In the genomic region with DNA sequence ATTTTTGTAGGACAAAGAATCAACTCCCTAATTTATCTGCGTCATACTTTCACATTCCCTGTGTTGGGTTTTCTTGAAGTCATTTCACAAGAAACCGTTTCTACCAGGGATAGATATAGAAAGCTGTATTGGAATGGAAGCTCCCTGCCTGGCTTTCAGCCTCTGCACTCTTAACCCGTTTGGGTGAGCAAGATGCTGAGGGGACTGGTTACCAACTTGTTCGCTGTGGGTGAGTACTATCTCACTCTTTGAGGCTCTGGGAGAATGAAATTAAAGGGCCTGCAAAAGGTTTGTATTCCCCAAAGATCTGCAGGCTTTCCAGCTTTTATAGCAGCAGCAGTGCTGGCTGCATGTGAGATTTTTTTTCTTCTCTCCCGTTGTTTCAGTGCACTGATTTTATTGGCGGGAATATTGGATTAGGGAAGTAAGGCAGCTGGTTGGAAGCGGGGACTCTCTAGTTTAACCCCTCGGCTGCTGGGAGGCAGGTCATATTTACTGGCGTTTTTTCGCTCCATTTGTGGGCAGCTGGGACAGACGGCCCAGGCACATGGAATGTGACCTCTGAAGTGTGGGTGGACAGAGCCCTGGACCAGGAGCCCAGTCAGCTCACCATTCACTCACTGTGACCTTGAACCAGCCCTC, we compare ENCODE assay signal across 13 cellular contexts. TPM values are rescaled to one million over a fixed set of nuclear protein-coding genes. Genes with fewer than 3 reads are reported as not detected.
DNase-seq lines count a peak whose midpoint lies in the region; FAIRE-seq and TF ChIP-seq lines count a peak whose summit lies in the region.
"Had no signal": no experiment of that assay in that cellular context is flagged by ENCODE, and none has a peak within 500 bp of the region (broad histone marks: within the 10 kb centered on the region; RNA-seq: fewer than 3 reads in every experiment).

No MANE protein-coding gene starts in this region.

- H3K9ac ChIP-seq in H1 (replicated peaks in 1 of 4; ENCODE audit: extremely low read depth in 1 of 4, low read depth in 3 of 4, low read length in 3 of 4) (peak overlapping the region in 2 of 4 experiments; percentile 10 to 24; a peak in 2 of 7 replicates), neuronal stem cell (ENCODE audit: low read depth, low read length, poor library complexity) (no peak overlapping the region)

- POLR2A ChIA-PET in H1 (lab: Charles Lee; ENCODE audit: partially characterized antibody) = interaction anchor here (0.9 to 1.6 kb wide), 3 partner anchors 9 to 31 kb away, joined by 4 to 5 read pairs (median 4); no protein-coding TSS in a partner anchor

- H4K91ac ChIP-seq in H1 (replicated peaks; ENCODE audit: insufficient read length, low read length) (no peak overlapping the region), neuronal stem cell (ENCODE audit: low read depth, low read length, poor library complexity) (no peak overlapping the region)

- peak overlapping the region; percentile 91; the same call in 1 of the 2 replicates for H2BK12ac ChIP-seq in H1 (ENCODE audit: low read depth, low read length)
- no peak overlapping the region for H2BK12ac ChIP-seq in neuronal stem cell (ENCODE audit: low read length)

- H2AFZ ChIP-seq in H1 (ENCODE audit: low read length) (0 out of 2 replicates have a peak overlapping the region, but pooled peaks have one; percentile 61), neuronal stem cell (ENCODE audit: low read length) (peak overlapping the region; percentile 84)

- H2BK5ac ChIP-seq in H1 (ENCODE audit: low read depth, low read length) (0 out of 2 replicates have a peak overlapping the region, but pooled peaks have one; percentile 10), neuronal stem cell (ENCODE audit: low read length) (peak overlapping the region; percentile 27)

- CTCF ChIA-PET in H1 (lab: Charles Lee; ENCODE audit: partially characterized antibody) = interaction anchor here (0.6 to 1.5 kb wide), 8 partner anchors 9 to 108 kb away, joined by 3 to 12 read pairs (median 4); no protein-coding TSS in a partner anchor

- H3K79me1 ChIP-seq in H1 (ENCODE audit: low read depth, low read length) (no peaks in the 10 kb centered on the region), neuronal stem cell (ENCODE audit: low read depth, low read length) (no peaks in the 10 kb centered on the region)

- TF ChIP-seq EP300 in H1 (IDR thresholded peaks at IDR 0.05; ENCODE audit: borderline replicate concordance in 1 of 2, low read depth in 2 of 2, low read length in 2 of 2) = no peak

- no peak overlapping the region; a peak in 1 of 8 replicates for H3K4me3 ChIP-seq in H1 (ENCODE audit: extremely low read depth in 1 of 4, insufficient read depth in 2 of 4, low read depth in 3 of 4, low read length in 4 of 4)
- H3K4me3 ChIP-seq in neuronal stem cell (ENCODE audit: low read length in 2 of 2) = peak overlapping the region in 1 of 2 donors; percentile 11

- no peak for FAIRE-seq in H1 (lab: Jason Lieb, UNC)

- no peak overlapping the region for H3K23ac ChIP-seq in H1 (ENCODE audit: insufficient read length)
- H3K23ac ChIP-seq in neuronal stem cell (ENCODE audit: low read depth, low read length, poor library complexity) = no peak overlapping the region

- WGBS in H1 (ENCODE audit: extremely low coverage in 1 of 2, insufficient coverage in 1 of 2, insufficient read length in 1 of 2, insufficient replicate concordance in 2 of 2, low coverage in 1 of 2, low lambda C conversion rate in 2 of 2, missing lambda C conversion rate in 1 of 2), 2 experiments = 39% methylated on average over 11 of the region's 11 CpGs; no CpG with 5 or more reads in 1 of the 2 experiments
- WGBS in neuronal stem cell (ENCODE audit: extremely low coverage in 2 of 2, insufficient read length in 2 of 2, insufficient replicate concordance in 1 of 2), 2 donors = no CpG with 5 or more reads among the region's 11 CpGs

- H3K56ac ChIP-seq in H1 (replicated peaks; ENCODE audit: insufficient read length, low read depth, low read length) = no peak overlapping the region

- H4K20me1 ChIP-seq in H1 (replicated peaks in 1 of 2; ENCODE audit: control insufficient read depth in 1 of 2, insufficient read depth in 2 of 2, low read length in 2 of 2) = no peaks in the 10 kb centered on the region

- TF ChIP-seq POLR2A in H1 (IDR thresholded peaks at IDR 0.05; ENCODE audit: control extremely low read depth in 1 of 2, low read depth in 2 of 2, low read length in 2 of 2) = no peak

- H2BK20ac ChIP-seq in H1 (ENCODE audit: low read length) = 0 out of 2 replicates have a peak overlapping the region, but pooled peaks have one; percentile 98

- H4K8ac ChIP-seq in H1 (ENCODE audit: extremely low read depth, insufficient read depth, low read length) (no peak overlapping the region), neuronal stem cell (ENCODE audit: low read depth, low read length) (no peak overlapping the region)

- no peaks in the 10 kb centered on the region for H3K79me2 ChIP-seq in H1 (ENCODE audit: control insufficient read depth in 1 of 2, insufficient read depth in 2 of 2, low read length in 2 of 2)

- H3K27me3 ChIP-seq in H1 (replicated peaks in 1 of 4; ENCODE audit: control insufficient read depth in 3 of 4, extremely low read depth in 1 of 4, insufficient read depth in 3 of 4, low read length in 3 of 4) = no peaks in the 10 kb centered on the region
- no peaks in the 10 kb centered on the region for H3K27me3 ChIP-seq in neuronal stem cell (ENCODE audit: control insufficient read depth in 3 of 3, insufficient read depth in 3 of 3, low read depth in 1 of 3, low read length in 3 of 3)

- H2BK15ac ChIP-seq in H1 (ENCODE audit: low read length) (peak overlapping the region; percentile 99), neuronal stem cell (ENCODE audit: low read length) (no peak overlapping the region)

- TF ChIP-seq CTCF in H1 (IDR thresholded peaks at IDR 0.05; ENCODE audit: control extremely low read depth in 1 of 3, insufficient read depth in 1 of 3, low read depth in 1 of 3, low read length in 3 of 3) = no peak
- no peak for TF ChIP-seq CTCF in GM10266 (IDR thresholded peaks at IDR 0.05; ENCODE audit: control insufficient read depth, insufficient read depth, low read depth, missing control alignments)

- H3K23me2 ChIP-seq in H1 (ENCODE audit: low read depth, low read length) = 0 out of 2 replicates have a peak, but pooled peaks cover 2% of the 10 kb centered on the region

- no peak for TF ChIP-seq RAD21 in H1 (IDR thresholded peaks at IDR 0.05 in 1 of 2, conservative IDR thresholded peaks at IDR 0.05 in 1 of 2; ENCODE audit: low read depth in 2 of 2, low read length in 2 of 2)

- H3K9me3 ChIP-seq in H1 (ENCODE audit: insufficient read depth in 2 of 2, low read depth in 1 of 2, low read length in 1 of 2) (no peaks in the 10 kb centered on the region), neuronal stem cell (replicated peaks in 1 of 2; ENCODE audit: control insufficient read depth in 2 of 2, insufficient read depth in 1 of 2, low read depth in 1 of 2, low read length in 2 of 2) (peaks cover 0 to 4% of the 10 kb centered on the region in 2 donors)

- H3K4me2 ChIP-seq in H1 (ENCODE audit: insufficient read depth in 1 of 2, low read depth in 2 of 2, low read length in 2 of 2) (peak overlapping the region; percentile 31 to 51; a peak in 3 of 4 replicates), neuronal stem cell (ENCODE audit: insufficient read depth, low read length, poor library complexity, severe bottlenecking) (no peak overlapping the region)

- no peak overlapping the region for H3K27ac ChIP-seq in H1 (ENCODE audit: low read depth, low read length)
- H3K27ac ChIP-seq in neuronal stem cell (replicated peaks; ENCODE audit: low read length) = no peak overlapping the region

- H2AK5ac ChIP-seq in H1 (ENCODE audit: low read depth, low read length) = peak overlapping the region; percentile 91; the same call in 1 of the 2 replicates
- no peak overlapping the region for H2AK5ac ChIP-seq in neuronal stem cell (ENCODE audit: low read depth, low read length)

- H3K36me3 ChIP-seq in H1 (ENCODE audit: control insufficient read depth in 2 of 4, insufficient read depth in 4 of 4, low read length in 3 of 4) (peaks cover 0 to 6% (median 0%) of the 10 kb centered on the region in 4 experiments; a peak in 1 of 8 replicates), neuronal stem cell (replicated peaks in 1 of 2; ENCODE audit: control insufficient read depth in 2 of 2, insufficient read depth in 2 of 2, low read length in 2 of 2) (no peaks in the 10 kb centered on the region)

- peaks cover 2 to 7% (median 5%) of the 10 kb centered on the region in 4 experiments for H3K4me1 ChIP-seq in H1 (replicated peaks in 1 of 4; ENCODE audit: control insufficient read depth in 3 of 4, insufficient read depth in 4 of 4, low read length in 3 of 4)
- peaks cover 9 to 19% of the 10 kb centered on the region in 2 donors for H3K4me1 ChIP-seq in neuronal stem cell (ENCODE audit: control insufficient read depth in 2 of 2, insufficient read depth in 1 of 2, low read depth in 1 of 2, low read length in 2 of 2)

- H2BK120ac ChIP-seq in H1 (replicated peaks; ENCODE audit: low read depth, low read length) = no peak overlapping the region
- no peak overlapping the region for H2BK120ac ChIP-seq in neuronal stem cell (ENCODE audit: low read depth, low read length)

- H3K14ac ChIP-seq in H1 (ENCODE audit: insufficient read length) = no peak overlapping the region
- no peak overlapping the region for H3K14ac ChIP-seq in neuronal stem cell (ENCODE audit: low read length)

- no peak overlapping the region for H3K4ac ChIP-seq in H1 (replicated peaks; ENCODE audit: insufficient read length, low read depth, low read length)
- no peak overlapping the region for H3K4ac ChIP-seq in neuronal stem cell (ENCODE audit: low read length)

- peak overlapping the region; percentile 58 for H4K5ac ChIP-seq in H1 (ENCODE audit: insufficient read length, low read depth, low read length)

- peak overlapping the region; percentile 84; the same call in 1 of the 2 replicates for H3K18ac ChIP-seq in H1 (ENCODE audit: extremely low read depth, low read length)
- peak overlapping the region; percentile 84 for H3K18ac ChIP-seq in neuronal stem cell (ENCODE audit: low read length)

- DNase-seq in EH (ENCODE audit: low read depth) (peak; percentile 19), NCI-H2227 treated with DMSO at 0.1 percent for 48 hours (lab: John Stamatoyannopoulos, UW) (peak; percentile 9), H1 (ENCODE audit: low read depth in 1 of 2, low spot score in 2 of 2) (no peak), neuronal stem cell (ENCODE audit: low spot score) (no peak), GM10266 (ENCODE audit: extremely low spot score) (no peak), RPMI8226 (no peak), H4 (ENCODE audit: low spot score) (no peak), COLO829 (ENCODE audit: low spot score) (no peak)
- DNase-seq: activated CD8-positive, alpha-beta T cell treated with anti-CD3 and anti-CD28 coated beads for 36 hours; CD8-positive, alpha-beta T cell; islet precursor cell; NCI-H226 had no signal

RNA-seq across cellular contexts. Expression of a gene that starts 30.9 kb away (rescaled TPM):
- 35.4 and 42.6 TPM in 2 replicates for total RNA-seq in H1 (2021; fragmentation: NEBNext Ultra II Directional; extraction: Animal tissue kit (Norgen Biotek cat#: 25700))
- polyA plus RNA-seq in H1 (2011; rRNA removed) = 12.0 and 15.8 TPM in 2 replicates
- 28.3 TPM for polyA plus RNA-seq in H1 (2011; cell fraction: cytosol; rRNA removed)
- polyA plus RNA-seq in H1 (2011; cell fraction: nucleus; rRNA removed) = 17.9 TPM
- 27.6 to 38.1 TPM (median 37.1 TPM) in 4 replicates for polyA plus RNA-seq in H1 (2012, experiment 1 of 2)
- polyA plus RNA-seq in H1 (2012, experiment 2 of 2) = 5.0 TPM
- polyA plus RNA-seq in H1 (2013, experiment 1 of 2) = 29.9 TPM
- 28.1 TPM for polyA plus RNA-seq in H1 (2013, experiment 2 of 2)
- 19.6 and 23.2 TPM in 2 replicates for polyA minus RNA-seq in H1 (2011; rRNA and poly(A)+ RNA removed)
- polyA minus RNA-seq in H1 (2011; cell fraction: cytosol; rRNA and poly(A)+ RNA removed) = 16.4 TPM
- 21.9 TPM for polyA minus RNA-seq in H1 (2011; cell fraction: nucleus; rRNA and poly(A)+ RNA removed)
- 47.7 TPM for polyA plus RNA-seq in neuronal stem cell (2013, experiment 1 of 2)
- 47.1 TPM for polyA plus RNA-seq in neuronal stem cell (2013, experiment 2 of 2)
- 20.0 and 24.9 TPM in 2 replicates for total RNA-seq in H4 (2014; rRNA removed; shearing (Covaris generic))

RNA-seq across cellular contexts. Expression of a gene that starts 38.9 kb away (rescaled TPM):
- 254 and 268 TPM in 2 replicates for total RNA-seq in H1 (2021; fragmentation: NEBNext Ultra II Directional; extraction: Animal tissue kit (Norgen Biotek cat#: 25700))
- polyA plus RNA-seq in H1 (2011; rRNA removed) = 214 and 286 TPM in 2 replicates
- polyA plus RNA-seq in H1 (2011; cell fraction: cytosol; rRNA removed) = 246 TPM
- 286 TPM for polyA plus RNA-seq in H1 (2011; cell fraction: nucleus; rRNA removed)
- 183 to 222 TPM (median 202 TPM) in 4 replicates for polyA plus RNA-seq in H1 (2012, experiment 1 of 2)
- 68.0 TPM for polyA plus RNA-seq in H1 (2012, experiment 2 of 2)
- polyA plus RNA-seq in H1 (2013, experiment 1 of 2) = 185 TPM
- polyA plus RNA-seq in H1 (2013, experiment 2 of 2) = 175 TPM
- 453 and 460 TPM in 2 replicates for polyA minus RNA-seq in H1 (2011; rRNA and poly(A)+ RNA removed)
- 181 TPM for polyA minus RNA-seq in H1 (2011; cell fraction: cytosol; rRNA and poly(A)+ RNA removed)
- 307 TPM for polyA minus RNA-seq in H1 (2011; cell fraction: nucleus; rRNA and poly(A)+ RNA removed)
- polyA plus RNA-seq in neuronal stem cell (2013, experiment 1 of 2) = 181 TPM
- polyA plus RNA-seq in neuronal stem cell (2013, experiment 2 of 2) = 177 TPM
- total RNA-seq in H4 (2014; rRNA removed; shearing (Covaris generic)) = 145 and 203 TPM in 2 replicates

RNA-seq across cellular contexts. Expression of a gene that starts 45.4 kb away (rescaled TPM):
- 11.8 and 12.2 TPM in 2 replicates for total RNA-seq in H1 (2021; fragmentation: NEBNext Ultra II Directional; extraction: Animal tissue kit (Norgen Biotek cat#: 25700))
- polyA plus RNA-seq in H1 (2011; rRNA removed) = 9.6 and 15.9 TPM in 2 replicates
- polyA plus RNA-seq in H1 (2011; cell fraction: cytosol; rRNA removed) = 12.9 TPM
- polyA plus RNA-seq in H1 (2011; cell fraction: nucleus; rRNA removed) = 19.8 TPM
- 10.2 to 14.8 TPM (median 13.4 TPM) in 4 replicates for polyA plus RNA-seq in H1 (2012, experiment 1 of 2)
- polyA plus RNA-seq in H1 (2012, experiment 2 of 2) = 8.6 TPM
- polyA plus RNA-seq in H1 (2013, experiment 1 of 2) = 2.7 TPM
- polyA plus RNA-seq in H1 (2013, experiment 2 of 2) = 2.7 TPM
- 15.4 and 19.0 TPM in 2 replicates for polyA minus RNA-seq in H1 (2011; rRNA and poly(A)+ RNA removed)
- polyA minus RNA-seq in H1 (2011; cell fraction: cytosol; rRNA and poly(A)+ RNA removed) = 8.8 TPM
- polyA minus RNA-seq in H1 (2011; cell fraction: nucleus; rRNA and poly(A)+ RNA removed) = 12.4 TPM
- polyA plus RNA-seq in neuronal stem cell (2013, experiment 1 of 2) = 0.82 TPM
- 0.83 TPM for polyA plus RNA-seq in neuronal stem cell (2013, experiment 2 of 2)
- total RNA-seq in H4 (2014; rRNA removed; shearing (Covaris generic)) = 2.9 and 3.6 TPM in 2 replicates
- total RNA-seq: CD8-positive, alpha-beta T cell; HT-29 had no signal

Comparison
In these comparisons a context has a peak if more than half of its experiments do, and no peak if none do; other contexts are left out.
1. DNase-seq: peak in EH (single experiment) and NCI-H2227 treated with DMSO at 0.1 percent for 48 hours (single experiment); none in H1 (0 of 2), neuronal stem cell (single experiment), GM10266 (single experiment), RPMI8226 (single experiment), H4 (single experiment) and COLO829 (single experiment).